ENCODE assay signal across 8 cellular contexts in the genomic region with DNA sequence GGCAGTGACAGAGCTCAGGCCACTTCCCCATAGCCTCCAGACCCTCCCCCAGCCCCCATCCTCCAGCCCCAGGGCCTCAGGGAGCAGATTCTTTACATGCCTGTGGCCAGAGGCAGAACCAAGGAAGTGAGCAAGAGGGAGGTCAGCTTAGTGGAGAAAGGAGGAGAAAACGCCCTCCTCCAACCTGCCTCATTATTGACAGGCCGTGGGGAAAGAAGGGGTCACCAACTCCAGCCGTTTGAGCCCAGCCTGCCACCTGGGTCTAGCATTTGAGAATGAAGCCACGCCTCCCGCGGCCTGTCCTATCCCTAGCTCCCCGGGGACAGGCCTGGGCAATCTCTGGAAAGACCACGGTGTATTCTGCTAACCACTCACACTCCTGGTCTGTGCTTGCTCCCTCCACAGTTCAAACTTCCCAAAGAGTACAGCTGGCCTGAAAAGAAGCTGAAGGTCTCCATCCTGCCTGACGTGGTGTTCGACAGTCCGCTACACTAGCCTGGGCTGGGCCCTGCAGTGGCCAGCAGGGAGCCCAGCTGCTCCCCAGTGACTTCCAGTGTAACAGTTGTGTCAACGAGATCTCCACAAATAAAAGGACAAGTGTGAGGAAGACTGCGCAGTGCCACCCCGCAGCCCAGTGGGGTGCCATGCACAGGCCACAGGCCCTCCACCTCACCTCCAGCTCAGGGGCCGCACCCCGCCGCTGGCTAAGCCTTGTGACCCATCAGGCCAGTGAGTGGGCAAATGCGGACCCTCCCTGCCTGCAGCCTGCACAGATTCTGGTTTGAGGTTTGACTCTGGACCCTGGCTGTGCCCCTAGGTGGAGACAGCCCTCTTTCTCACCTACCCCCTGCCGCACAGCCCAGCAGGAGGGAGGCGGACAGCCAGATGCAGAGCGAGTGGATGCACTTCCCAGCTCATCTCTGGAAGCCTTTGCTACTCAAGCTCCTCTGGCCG. TPM values are rescaled to one million over a fixed set of nuclear protein-coding genes. Genes with fewer than 3 reads are reported as not detected.
DNase-seq lines count a peak whose midpoint lies in the region; ATAC-seq and TF ChIP-seq lines count a peak whose summit lies in the region.

No MANE protein-coding gene starts in this region.

- peak overlapping the region; percentile 93 for H3K27ac Mint-ChIP-seq in progenitor cell of endocrine pancreas
- no peak overlapping the region for H3K27ac Mint-ChIP-seq in activated naive CD8-positive, alpha-beta T cell treated with anti-CD3 and anti-CD28 coated beads, Interleukin-2, amount 50 U/mL, for 24 hours

- H3K4me3 Mint-ChIP-seq in progenitor cell of endocrine pancreas (ENCODE audit: low read depth): no peak overlapping the region
- no peak overlapping the region for H3K4me3 Mint-ChIP-seq in activated naive CD8-positive, alpha-beta T cell treated with anti-CD3 and anti-CD28 coated beads, Interleukin-2, amount 50 U/mL, for 24 hours

- H3K9me3 ChIP-seq in SJSA1 (replicated peaks): no peaks in the 10 kb centered on the region

- ATAC-seq in GM21526 (IDR thresholded peaks at IDR 0.05; ENCODE audit: low FRiP score, unreplicated experiment) (no peak), GM19035 (IDR thresholded peaks at IDR 0.05; ENCODE audit: unreplicated experiment) (no peak)
- ATAC-seq in activated naive CD8-positive, alpha-beta T cell treated with anti-CD3 and anti-CD28 coated beads, Interleukin-2, amount 50 U/mL, for 24 hours: no peak

- H3K9me3 Mint-ChIP-seq in progenitor cell of endocrine pancreas (ENCODE audit: low read depth): no peaks in the 10 kb centered on the region
- no peaks in the 10 kb centered on the region for H3K9me3 Mint-ChIP-seq in activated naive CD8-positive, alpha-beta T cell treated with anti-CD3 and anti-CD28 coated beads, Interleukin-2, amount 50 U/mL, for 24 hours

- peak overlapping the region; percentile 99 for H3K27ac ChIP-seq in SJSA1

- peaks cover 97% of the 10 kb centered on the region for H3K4me1 ChIP-seq in SJSA1 (replicated peaks)

- no peaks in the 10 kb centered on the region for H3K27me3 Mint-ChIP-seq in progenitor cell of endocrine pancreas
- H3K27me3 Mint-ChIP-seq in activated naive CD8-positive, alpha-beta T cell treated with anti-CD3 and anti-CD28 coated beads, Interleukin-2, amount 50 U/mL, for 24 hours: no peaks in the 10 kb centered on the region

- no peaks in the 10 kb centered on the region for H3K27me3 ChIP-seq in SJSA1 (replicated peaks)

- H3K36me3 ChIP-seq in SJSA1: no peaks in the 10 kb centered on the region

- DNase-seq in EH (ENCODE audit: low read depth): peak; percentile 97
- peak; percentile 91 to 97 for DNase-seq in SJSA1 (ENCODE audit: low read depth in 1 of 2, low spot score in 2 of 2)
- DNase-seq in fibroblast of mammary gland (ENCODE audit: low read depth): peak; percentile 72
- DNase-seq in progenitor cell of endocrine pancreas (ENCODE audit: low spot score, unreplicated experiment): no peak
- DNase-seq in activated naive CD8-positive, alpha-beta T cell treated with anti-CD3 and anti-CD28 coated beads, Interleukin-2, amount 50 U/mL, for 24 hours: no peak
- DNase-seq in stimulated activated CD4-positive, alpha-beta T cell treated with anti-CD3 and anti-CD28 coated beads, Interleukin-12 subunit alpha, Interleukin-12 subunit beta, amount 100 ng/mL, for 4 hours: no peak

- TF ChIP-seq CTCF in fibroblast of mammary gland (conservative IDR thresholded peaks at IDR 0.05; ENCODE audit: control insufficient read depth, insufficient read depth, low read depth, low read length) (no peak), progenitor cell of endocrine pancreas (IDR thresholded peaks at IDR 0.05; ENCODE audit: unreplicated experiment) (no peak)

- H3K36me3 Mint-ChIP-seq in progenitor cell of endocrine pancreas (ENCODE audit: insufficient read depth): peaks cover 8% of the 10 kb centered on the region
- no peaks in the 10 kb centered on the region for H3K36me3 Mint-ChIP-seq in activated naive CD8-positive, alpha-beta T cell treated with anti-CD3 and anti-CD28 coated beads, Interleukin-2, amount 50 U/mL, for 24 hours (ENCODE audit: low read depth)

- H3K4me3 ChIP-seq in SJSA1: no peak overlapping the region
- no peak overlapping the region for H3K4me3 ChIP-seq in fibroblast of mammary gland (ENCODE audit: control insufficient read depth, low read depth, low read length)

- H3K4me1 Mint-ChIP-seq in progenitor cell of endocrine pancreas (ENCODE audit: low read depth): peaks cover 28% of the 10 kb centered on the region
- peaks cover 29% of the 10 kb centered on the region for H3K4me1 Mint-ChIP-seq in activated naive CD8-positive, alpha-beta T cell treated with anti-CD3 and anti-CD28 coated beads, Interleukin-2, amount 50 U/mL, for 24 hours

RNA-seq across cellular contexts. Expression of a gene that starts 14.3 kb away (rescaled TPM):
- 77.2 and 93.3 TPM in 2 replicates for total RNA-seq in SJSA1 (2014; rRNA removed; shearing (Covaris generic))
- 66.1 and 69.1 TPM in 2 replicates for total RNA-seq in progenitor cell of endocrine pancreas

Comparison
In these comparisons a context has a peak if more than half of its experiments do, and no peak if none do; other contexts are left out.
1. DNase-seq: peak in EH (single experiment), SJSA1 (2 of 2) and fibroblast of mammary gland (single experiment); none in progenitor cell of endocrine pancreas (single experiment), activated naive CD8-positive, alpha-beta T cell treated with anti-CD3 and anti-CD28 coated beads, Interleukin-2, amount 50 U/mL, for 24 hours (single experiment) and stimulated activated CD4-positive, alpha-beta T cell treated with anti-CD3 and anti-CD28 coated beads, Interleukin-12 subunit alpha, Interleukin-12 subunit beta, amount 100 ng/mL, for 4 hours (single experiment).